In genomic region chr6:149140137-149140909, GRCh38 we compare ENCODE assay signal across 8 cellular contexts.
DNase-seq lines count a peak whose midpoint lies in the region; ATAC-seq and TF ChIP-seq lines count a peak whose summit lies in the region.

No MANE protein-coding gene starts in this region.

- intact Hi-C loops in activated CD4-positive, alpha-beta memory T cell treated with anti-CD3 and anti-CD28 coated beads for 36 hours (cut with micrococcal nuclease), result loop anchor here (1.0 to 5.0 kb wide), 14 partner anchors 8 to 382 kb away; no protein-coding TSS in a partner anchor
- intact Hi-C loops in natural killer cell (cut with micrococcal nuclease), result no loop called here

- H3K4me3 Mint-ChIP-seq in activated CD4-positive, alpha-beta memory T cell treated with anti-CD3 and anti-CD28 coated beads for 36 hours, result peak overlapping the region; percentile 78
- H3K4me3 Mint-ChIP-seq in natural killer cell, result peak overlapping the region; percentile 45
- H3K4me3 Mint-ChIP-seq in osteocyte (ENCODE audit: unreplicated experiment), result no peak overlapping the region

- DNase-seq in activated CD4-positive, alpha-beta memory T cell treated with anti-CD3 and anti-CD28 coated beads for 36 hours, result peak; percentile 93
- DNase-seq in natural killer cell (no peak), osteocyte (ENCODE audit: extremely low spot score, unreplicated experiment) (no peak), anterior cingulate cortex (lab: John Stamatoyannopoulos, UW) (no peak), NCI-H446 (lab: John Stamatoyannopoulos, UW) (no peak), LoVo (ENCODE audit: low spot score) (no peak)

- H3K9me3 Mint-ChIP-seq in activated CD4-positive, alpha-beta memory T cell treated with anti-CD3 and anti-CD28 coated beads for 36 hours, result peaks cover 7% of the 10 kb centered on the region
- H3K9me3 Mint-ChIP-seq in natural killer cell (no peaks in the 10 kb centered on the region), osteocyte (ENCODE audit: unreplicated experiment) (no peaks in the 10 kb centered on the region)

- CTCF ChIA-PET in activated CD4-positive, alpha-beta memory T cell treated with anti-CD3 and anti-CD28 coated beads for 36 hours (lab: Charles Lee), result interaction anchor here (1.1 to 3.1 kb wide), 5 partner anchors 44 to 292 kb away, joined by 3 to 10 read pairs (median 5); no protein-coding TSS in a partner anchor

- H3K36me3 Mint-ChIP-seq in activated CD4-positive, alpha-beta memory T cell treated with anti-CD3 and anti-CD28 coated beads for 36 hours, result peaks cover 25% of the 10 kb centered on the region
- H3K36me3 Mint-ChIP-seq in natural killer cell (no peaks in the 10 kb centered on the region), osteocyte (ENCODE audit: unreplicated experiment) (no peaks in the 10 kb centered on the region)

- peak; percentile 67 for ATAC-seq in GM18867 (IDR thresholded peaks at IDR 0.05; ENCODE audit: unreplicated experiment)
- ATAC-seq in HG03045 (IDR thresholded peaks at IDR 0.05; ENCODE audit: unreplicated experiment), result peak; percentile 83
- ATAC-seq in natural killer cell, result peak; percentile 64 to 79 (median 76)

- POLR2A ChIA-PET in activated CD4-positive, alpha-beta memory T cell treated with anti-CD3 and anti-CD28 coated beads for 36 hours (lab: Charles Lee), result interaction anchor here (0.7 to 3.2 kb wide), 18 partner anchors 9 to 292 kb away, joined by 3 to 34 read pairs (median 5); partner anchors contain the start of gene TAB2

- H3K4me1 Mint-ChIP-seq in activated CD4-positive, alpha-beta memory T cell treated with anti-CD3 and anti-CD28 coated beads for 36 hours (ENCODE audit: low read depth), result peaks cover 58% of the 10 kb centered on the region
- H3K4me1 Mint-ChIP-seq in natural killer cell (peaks cover 12 to 13% of the 10 kb centered on the region in 2 donors), osteocyte (ENCODE audit: unreplicated experiment) (peaks cover 10% of the 10 kb centered on the region)

- H3K27me3 Mint-ChIP-seq in activated CD4-positive, alpha-beta memory T cell treated with anti-CD3 and anti-CD28 coated beads for 36 hours, result no peaks in the 10 kb centered on the region
- no peaks in the 10 kb centered on the region for H3K27me3 Mint-ChIP-seq in natural killer cell (ENCODE audit: low read depth in 2 of 2)
- peaks cover 10% of the 10 kb centered on the region for H3K27me3 Mint-ChIP-seq in osteocyte (ENCODE audit: unreplicated experiment)

- H3K27ac Mint-ChIP-seq in activated CD4-positive, alpha-beta memory T cell treated with anti-CD3 and anti-CD28 coated beads for 36 hours, result peak overlapping the region; percentile 96
- H3K27ac Mint-ChIP-seq in natural killer cell (peak overlapping the region; percentile 58 to 85), osteocyte (ENCODE audit: unreplicated experiment) (no peak overlapping the region)

- TF ChIP-seq CTCF in natural killer cell (IDR thresholded peaks at IDR 0.05) (no peak), osteocyte (IDR thresholded peaks at IDR 0.05) (no peak)
